8 cellular contexts compared by ENCODE assay signal in genomic region chr15:74937226-74937601, GRCh38. TPM values are rescaled to one million over a fixed set of nuclear protein-coding genes. Genes with fewer than 3 reads are reported as not detected.
DNase-seq lines count a peak whose midpoint lies in the region; FAIRE-seq and TF ChIP-seq lines count a peak whose summit lies in the region.

No MANE protein-coding gene starts in this region.

- no peaks in the 10 kb centered on the region for H3K27me3 ChIP-seq in BE2C
- no peaks in the 10 kb centered on the region for H3K27me3 ChIP-seq in HL-60 (ENCODE audit: insufficient read depth, poor library complexity, severe bottlenecking)
- H3K27me3 ChIP-seq in adipocyte (replicated peaks; ENCODE audit: control insufficient read depth, insufficient read depth, low read length) = no peaks in the 10 kb centered on the region
- no peaks in the 10 kb centered on the region for H3K27me3 ChIP-seq in keratinocyte (ENCODE audit: control insufficient read depth, extremely low read depth, insufficient read depth, low read length)

- dilution Hi-C loops in keratinocyte (cut with MboI; ENCODE audit: extremely low pct_ligation_motif_present, low sequenced_read_pairs) = no loop called here

- H3K79me2 ChIP-seq in keratinocyte (ENCODE audit: control insufficient read depth, insufficient read depth, low read length) = peaks cover 54% of the 10 kb centered on the region

- peak overlapping the region; percentile 80 for H3K4me3 ChIP-seq in BE2C (ENCODE audit: low read depth, low read length)
- peak overlapping the region; percentile 55 for H3K4me3 ChIP-seq in HL-60 (replicated peaks; ENCODE audit: insufficient read depth, low read length)
- peak overlapping the region; percentile 98 for H3K4me3 ChIP-seq in adipocyte (ENCODE audit: low read length)
- peak overlapping the region; percentile 98 for H3K4me3 ChIP-seq in keratinocyte (ENCODE audit: control insufficient read depth in 2 of 3, extremely low read depth in 1 of 3, insufficient read depth in 2 of 3, low read depth in 1 of 3, low read length in 3 of 3)

- FAIRE-seq in keratinocyte (lab: Jason Lieb, UNC) (no peak), HTR-8/SVneo (lab: Jason Lieb, UNC) (no peak)

- DNase-seq in BE2C = no peak
- DNase-seq in HL-60 (ENCODE audit: low read depth in 1 of 2, low spot score in 1 of 2) = peak in 1 of 2 experiments; percentile 40
- DNase-seq in adipocyte (ENCODE audit: low read depth) = no peak
- no peak for DNase-seq in keratinocyte (ENCODE audit: low read depth, low spot score)
- peak; percentile 49 for DNase-seq in superior temporal gyrus (ENCODE audit: extremely low spot score)
- no peak for DNase-seq in A172 (ENCODE audit: low spot score)
- no peak for DNase-seq in stimulated activated naive CD4-positive, alpha-beta T cell (lab: John Stamatoyannopoulos, UW)
- no peak for DNase-seq in HTR-8/SVneo (ENCODE audit: insufficient read length, low spot score)

- H4K20me1 ChIP-seq in keratinocyte (ENCODE audit: control insufficient read depth, extremely low read depth, insufficient read depth, low read length) = no peaks in the 10 kb centered on the region

- H3K4me1 ChIP-seq in BE2C = no peaks in the 10 kb centered on the region
- peaks cover 13% of the 10 kb centered on the region for H3K4me1 ChIP-seq in adipocyte (ENCODE audit: control insufficient read depth, insufficient read depth, low read length)
- H3K4me1 ChIP-seq in keratinocyte (ENCODE audit: control insufficient read depth, extremely low read depth, insufficient read depth, low read length) = no peaks in the 10 kb centered on the region

- peak overlapping the region; percentile 99 for H3K27ac ChIP-seq in HL-60 (replicated peaks)
- H3K27ac ChIP-seq in keratinocyte (ENCODE audit: control insufficient read depth, insufficient read depth, low read length) = peak overlapping the region; percentile 87

- H2AFZ ChIP-seq in keratinocyte (ENCODE audit: control insufficient read depth, low read length) = peak overlapping the region; percentile 78

- H3K9me1 ChIP-seq in keratinocyte (ENCODE audit: control insufficient read depth, extremely low read depth, insufficient read depth, low read length) = no peaks in the 10 kb centered on the region

- H3K9ac ChIP-seq in adipocyte (ENCODE audit: low read length) (peak overlapping the region; percentile 97), keratinocyte (ENCODE audit: control insufficient read depth, extremely low read depth, insufficient read depth, low read length) (peak overlapping the region; percentile 93)

- H3K4me2 ChIP-seq in keratinocyte (ENCODE audit: control insufficient read depth, extremely low read depth, insufficient read depth, low read depth, low read length) = peak overlapping the region; percentile 82

- H3K9me3 ChIP-seq in BE2C = no peaks in the 10 kb centered on the region
- H3K9me3 ChIP-seq in adipocyte (ENCODE audit: control insufficient read depth, low read length) = no peaks in the 10 kb centered on the region
- no peaks in the 10 kb centered on the region for H3K9me3 ChIP-seq in keratinocyte (ENCODE audit: control insufficient read depth, low read depth, low read length)

- TF ChIP-seq CTCF in BE2C (IDR thresholded peaks at IDR 0.05; ENCODE audit: low read depth, low read length) (no peak), HL-60 (IDR thresholded peaks at IDR 0.05; ENCODE audit: insufficient read depth, low read length) (no peak), keratinocyte (optimal IDR thresholded peaks at IDR 0.05 in 1 of 3, IDR thresholded peaks at IDR 0.05 in 1 of 3, conservative IDR thresholded peaks at IDR 0.05 in 1 of 3; ENCODE audit: extremely low read depth in 1 of 3, insufficient read depth in 2 of 3, low read length in 3 of 3) (no peak)

- H3K36me3 ChIP-seq in BE2C (peaks cover 12% of the 10 kb centered on the region), adipocyte (ENCODE audit: control insufficient read depth, insufficient read depth, low read length, severe bottlenecking) (peaks cover 4% of the 10 kb centered on the region), keratinocyte (ENCODE audit: control insufficient read depth in 2 of 2, extremely low read depth in 1 of 2, insufficient read depth in 2 of 2, low read length in 2 of 2) (peaks cover 0 to 3% of the 10 kb centered on the region in 2 experiments)

RNA-seq across cellular contexts. Expression of gene COX5A, which starts 0.7 kb away (rescaled TPM):
- polyA plus RNA-seq in BE2C (2012; ENCODE audit: insufficient read depth, insufficient read length, low read depth) = 662 TPM
- polyA plus RNA-seq in keratinocyte = 132 to 245 TPM (median 217 TPM) in 3 replicates
- polyA plus RNA-seq in keratinocyte (2011; ENCODE audit: low read depth) = 47.6 TPM
- 226 and 416 TPM in 2 replicates for polyA plus RNA-seq in keratinocyte (2011; cell fraction: cytosol; rRNA removed)
- 114 and 132 TPM in 2 replicates for polyA plus RNA-seq in keratinocyte (2011; cell fraction: nucleus; rRNA removed)
- polyA plus RNA-seq in keratinocyte (2012; ENCODE audit: low replicate concordance) = 257 and 259 TPM in 2 replicates
- 42.1 to 67.1 TPM (median 44.8 TPM) in 3 replicates for polyA minus RNA-seq in keratinocyte
- 113 TPM for polyA minus RNA-seq in keratinocyte (2011; cell fraction: cytosol; rRNA and poly(A)+ RNA removed)
- 15.0 and 26.9 TPM in 2 replicates for polyA minus RNA-seq in keratinocyte (2011; cell fraction: nucleus; rRNA and poly(A)+ RNA removed)
- 124 and 129 TPM in 2 replicates for total RNA-seq in A172 (2014; rRNA removed; shearing (Covaris generic))

RNA-seq across cellular contexts. Expression of gene RPP25, which starts 19.4 kb away (rescaled TPM):
- polyA plus RNA-seq in BE2C (2012; ENCODE audit: insufficient read depth, insufficient read length, low read depth) = 78.8 TPM
- 0.60 to 1.0 TPM (median 0.62 TPM) in 3 replicates for polyA plus RNA-seq in keratinocyte
- 0.39 TPM for polyA plus RNA-seq in keratinocyte (2011; ENCODE audit: low read depth)
- polyA plus RNA-seq in keratinocyte (2011; cell fraction: cytosol; rRNA removed) = 0.61 and 0.97 TPM in 2 replicates
- 0.52 and 0.69 TPM in 2 replicates for polyA plus RNA-seq in keratinocyte (2011; cell fraction: nucleus; rRNA removed)
- 0.88 and 1.5 TPM in 2 replicates for polyA plus RNA-seq in keratinocyte (2012; ENCODE audit: low replicate concordance)
- 0.16 to 1.1 TPM (median 0.36 TPM) in 3 replicates for polyA minus RNA-seq in keratinocyte
- polyA minus RNA-seq in keratinocyte (2011; cell fraction: cytosol; rRNA and poly(A)+ RNA removed) = 1.3 TPM
- polyA minus RNA-seq in keratinocyte (2011; cell fraction: nucleus; rRNA and poly(A)+ RNA removed) = 0.39 and 0.63 TPM in 2 replicates
- total RNA-seq in A172 (2014; rRNA removed; shearing (Covaris generic)) = 1.1 and 1.5 TPM in 2 replicates

RNA-seq across cellular contexts. Expression of gene FAM219B, which starts 30.6 kb away (rescaled TPM):
- 85.6 TPM for polyA plus RNA-seq in BE2C (2012; ENCODE audit: insufficient read depth, insufficient read length, low read depth)
- 32.1 to 73.4 TPM (median 45.4 TPM) in 3 replicates for polyA plus RNA-seq in keratinocyte
- polyA plus RNA-seq in keratinocyte (2011; ENCODE audit: low read depth) = 29.9 TPM
- 33.0 and 44.9 TPM in 2 replicates for polyA plus RNA-seq in keratinocyte (2011; cell fraction: cytosol; rRNA removed)
- 239 and 288 TPM in 2 replicates for polyA plus RNA-seq in keratinocyte (2011; cell fraction: nucleus; rRNA removed)
- polyA plus RNA-seq in keratinocyte (2012; ENCODE audit: low replicate concordance) = 23.7 and 53.6 TPM in 2 replicates
- 29.7 to 43.8 TPM (median 31.1 TPM) in 3 replicates for polyA minus RNA-seq in keratinocyte
- 25.7 TPM for polyA minus RNA-seq in keratinocyte (2011; cell fraction: cytosol; rRNA and poly(A)+ RNA removed)
- polyA minus RNA-seq in keratinocyte (2011; cell fraction: nucleus; rRNA and poly(A)+ RNA removed) = 27.1 and 28.5 TPM in 2 replicates
- total RNA-seq in A172 (2014; rRNA removed; shearing (Covaris generic)) = 26.6 and 28.6 TPM in 2 replicates

RNA-seq across cellular contexts. Expression of gene MPI, which starts 47.4 kb away (rescaled TPM):
- 72.1 TPM for polyA plus RNA-seq in BE2C (2012; ENCODE audit: insufficient read depth, insufficient read length, low read depth)
- polyA plus RNA-seq in keratinocyte = 35.5 to 58.6 TPM (median 39.2 TPM) in 3 replicates
- 4.1 TPM for polyA plus RNA-seq in keratinocyte (2011; ENCODE audit: low read depth)
- 39.8 and 41.8 TPM in 2 replicates for polyA plus RNA-seq in keratinocyte (2011; cell fraction: cytosol; rRNA removed)
- 45.6 and 50.0 TPM in 2 replicates for polyA plus RNA-seq in keratinocyte (2011; cell fraction: nucleus; rRNA removed)
- polyA plus RNA-seq in keratinocyte (2012; ENCODE audit: low replicate concordance) = 13.8 and 34.6 TPM in 2 replicates
- polyA minus RNA-seq in keratinocyte = 48.7 to 52.8 TPM (median 52.3 TPM) in 3 replicates
- polyA minus RNA-seq in keratinocyte (2011; cell fraction: cytosol; rRNA and poly(A)+ RNA removed) = 34.7 TPM
- polyA minus RNA-seq in keratinocyte (2011; cell fraction: nucleus; rRNA and poly(A)+ RNA removed) = 17.0 and 24.9 TPM in 2 replicates
- total RNA-seq in A172 (2014; rRNA removed; shearing (Covaris generic)) = 48.5 and 50.3 TPM in 2 replicates

RNA-seq across cellular contexts. Expression of gene SCAMP5, which starts 58.1 kb away (rescaled TPM):
- polyA plus RNA-seq in BE2C (2012; ENCODE audit: insufficient read depth, insufficient read length, low read depth) = 261 TPM
- 1.9 to 3.0 TPM (median 2.9 TPM) in 3 replicates for polyA plus RNA-seq in keratinocyte
- 0.07 TPM for polyA plus RNA-seq in keratinocyte (2011; ENCODE audit: low read depth)
- polyA plus RNA-seq in keratinocyte (2011; cell fraction: cytosol; rRNA removed) = 3.6 and 3.7 TPM in 2 replicates
- polyA plus RNA-seq in keratinocyte (2011; cell fraction: nucleus; rRNA removed) = 2.4 and 4.1 TPM in 2 replicates
- 0.55 and 1.9 TPM in 2 replicates for polyA plus RNA-seq in keratinocyte (2012; ENCODE audit: low replicate concordance)
- 2.1 to 3.3 TPM (median 3.2 TPM) in 3 replicates for polyA minus RNA-seq in keratinocyte
- 2.3 TPM for polyA minus RNA-seq in keratinocyte (2011; cell fraction: cytosol; rRNA and poly(A)+ RNA removed)
- polyA minus RNA-seq in keratinocyte (2011; cell fraction: nucleus; rRNA and poly(A)+ RNA removed) = 1.4 and 2.7 TPM in 2 replicates
- 4.7 and 5.9 TPM in 2 replicates for total RNA-seq in A172 (2014; rRNA removed; shearing (Covaris generic))
